ENCODE assay signal across 16 cellular contexts in genomic region chr21:44423941-44424607, GRCh38. TPM values are rescaled to one million over a fixed set of nuclear protein-coding genes. Genes with fewer than 3 reads are reported as not detected.
DNase-seq lines count a peak whose midpoint lies in the region; ATAC-seq and TF ChIP-seq lines count a peak whose summit lies in the region.
"Had no signal": no experiment of that assay in that cellular context is flagged by ENCODE, and none has a peak within 500 bp of the region (broad histone marks: within the 10 kb centered on the region; RNA-seq: fewer than 3 reads in every experiment).

No MANE protein-coding gene starts in this region.

- H3K9me3 ChIP-seq in mammary epithelial cell (replicated peaks; ENCODE audit: insufficient read depth, low read length) (peaks cover under 1% of the 10 kb centered on the region), WERI-Rb-1 (ENCODE audit: severe bottlenecking) (peaks cover 12% of the 10 kb centered on the region), right lobe of liver (no peaks in the 10 kb centered on the region), tibial artery (peaks cover 0 to 3% (median 0%) of the 10 kb centered on the region in 3 donors)

- ATAC-seq in right lobe of liver (no peak), GM19467 (IDR thresholded peaks at IDR 0.05; ENCODE audit: unreplicated experiment) (no peak)
- ATAC-seq: naive thymus-derived CD8-positive, alpha-beta T cell had no signal

- intact Hi-C loops in MCF 10A (cut with micrococcal nuclease) (no loop called here), mammary epithelial cell (cut with micrococcal nuclease) (no loop called here), right lobe of liver (cut with DNase I) (no loop called here), tibial artery (cut with DNase I; ENCODE audit: low total_unique reads) (no loop called here)

- POLR2A ChIA-PET in MCF 10A (lab: Yijun Ruan, JAX), result no interaction called here

- no peak overlapping the region for H3K4me2 ChIP-seq in mammary epithelial cell (ENCODE audit: insufficient read depth, low read depth, low read length)

- no peaks in the 10 kb centered on the region for H3K27me3 ChIP-seq in mammary epithelial cell (ENCODE audit: insufficient read depth, low read length)
- peaks cover 3% of the 10 kb centered on the region for H3K27me3 ChIP-seq in WERI-Rb-1 (ENCODE audit: insufficient read depth, low read depth, severe bottlenecking)
- H3K27me3 ChIP-seq in right lobe of liver, result no peaks in the 10 kb centered on the region
- H3K27me3 ChIP-seq in tibial artery, result peaks cover 0 to 45% of the 10 kb centered on the region in 2 donors

- no peaks in the 10 kb centered on the region for H3K4me1 Mint-ChIP-seq in MCF 10A (ENCODE audit: insufficient read depth, unreplicated experiment)
- H3K4me1 Mint-ChIP-seq: activated naive CD4-positive, alpha-beta T cell treated with anti-CD3 and anti-CD28 coated beads, Interleukin-2, amount 50 U/mL, for 24 hours had no signal

- H3K4me3 ChIP-seq in mammary epithelial cell (replicated peaks in 1 of 3; ENCODE audit: insufficient read depth in 1 of 3, low read depth in 2 of 3, low read length in 3 of 3) (no peak overlapping the region), WERI-Rb-1 (ENCODE audit: low read depth, low read length) (no peak overlapping the region), right lobe of liver (no peak overlapping the region), tibial artery (no peak overlapping the region)

- no peak overlapping the region for H3K9ac ChIP-seq in mammary epithelial cell (ENCODE audit: insufficient read depth, low read length)

- CTCF ChIA-PET in MCF 10A (lab: Yijun Ruan, JAX) (no interaction called here), mammary epithelial cell (lab: Charles Lee; ENCODE audit: low non-redundant PET) (no interaction called here)

- H3K9me3 Mint-ChIP-seq in MCF 10A (ENCODE audit: unreplicated experiment), result peaks cover 10% of the 10 kb centered on the region
- H3K9me3 Mint-ChIP-seq: activated naive CD4-positive, alpha-beta T cell treated with anti-CD3 and anti-CD28 coated beads, Interleukin-2, amount 50 U/mL, for 24 hours had no signal

- TF ChIP-seq POLR2A in right lobe of liver (IDR thresholded peaks at IDR 0.05), result no peak

- H3K4me3 Mint-ChIP-seq in MCF 10A (ENCODE audit: unreplicated experiment), result peak overlapping the region; percentile 76
- H3K4me3 Mint-ChIP-seq: activated naive CD4-positive, alpha-beta T cell treated with anti-CD3 and anti-CD28 coated beads, Interleukin-2, amount 50 U/mL, for 24 hours had no signal

- H4K20me1 ChIP-seq in mammary epithelial cell (ENCODE audit: insufficient read depth, low read length), result no peaks in the 10 kb centered on the region

- H3K79me2 ChIP-seq in mammary epithelial cell (ENCODE audit: insufficient read depth, low read length), result peaks cover 10% of the 10 kb centered on the region

- H3K27ac Mint-ChIP-seq in MCF 10A (ENCODE audit: low read depth, unreplicated experiment), result no peak overlapping the region
- H3K27ac Mint-ChIP-seq: activated naive CD4-positive, alpha-beta T cell treated with anti-CD3 and anti-CD28 coated beads, Interleukin-2, amount 50 U/mL, for 24 hours had no signal

- no peaks in the 10 kb centered on the region for H3K4me1 ChIP-seq in mammary epithelial cell (ENCODE audit: insufficient read depth, low read length)
- no peaks in the 10 kb centered on the region for H3K4me1 ChIP-seq in right lobe of liver
- no peaks in the 10 kb centered on the region for H3K4me1 ChIP-seq in tibial artery

- no peaks in the 10 kb centered on the region for H3K27me3 Mint-ChIP-seq in MCF 10A (ENCODE audit: insufficient read depth, unreplicated experiment)
- H3K27me3 Mint-ChIP-seq: activated naive CD4-positive, alpha-beta T cell treated with anti-CD3 and anti-CD28 coated beads, Interleukin-2, amount 50 U/mL, for 24 hours; naive thymus-derived CD8-positive, alpha-beta T cell had no signal

- no peak for DNase-seq in MCF 10A (ENCODE audit: unreplicated experiment)
- no peak for DNase-seq in mammary epithelial cell
- DNase-seq in WERI-Rb-1, result peak; percentile 6
- peak; percentile 15 to 39 (median 36) for DNase-seq in right lobe of liver
- peak; percentile 15 to 48 for DNase-seq in tibial artery
- DNase-seq in activated CD4-positive, alpha-beta T cell treated with anti-CD3 and anti-CD28 coated beads, Interleukin-2, amount 50 U/mL, for 1 hour, result no peak
- DNase-seq in SHP77 (lab: John Stamatoyannopoulos, UW), result no peak
- DNase-seq: GDM1; NCI-H1694 treated with DMSO at 0.1 percent for 48 hours; stimulated activated CD4-positive, alpha-beta T cell treated with anti-CD3 and anti-CD28 coated beads, Interleukin-4, amount 100 ng/mL, for 4 hours; substantia nigra had no signal

- H2AFZ ChIP-seq in mammary epithelial cell (ENCODE audit: low read depth, low read length), result no peak overlapping the region

- dilution Hi-C loops in mammary epithelial cell (cut with HindIII; ENCODE audit: low sequenced_read_pairs), result no loop called here

- H3K27ac ChIP-seq in mammary epithelial cell (ENCODE audit: insufficient read depth, low read depth, low read length) (no peak overlapping the region), WERI-Rb-1 (no peak overlapping the region), right lobe of liver (no peak overlapping the region), tibial artery (no peak overlapping the region)
- H3K27ac ChIP-seq: RWPE1 had no signal

- H3K36me3 ChIP-seq in mammary epithelial cell (ENCODE audit: insufficient read depth, low read length) (peaks cover 2% of the 10 kb centered on the region), WERI-Rb-1 (no peaks in the 10 kb centered on the region), right lobe of liver (no peaks in the 10 kb centered on the region), tibial artery (no peaks in the 10 kb centered on the region)

- in situ Hi-C loops in mammary epithelial cell (cut with MboI; ENCODE audit: low sequenced_read_pairs in 2 of 2), result no loop called here

- BruUV-seq in MCF 10A (replicated peaks; lab: Mats Ljungman, UMichigan) (no TSS peak), mammary epithelial cell (replicated peaks; lab: Mats Ljungman, UMichigan) (no TSS peak)

- TF ChIP-seq CTCF in MCF 10A (IDR thresholded peaks at IDR 0.05; ENCODE audit: unreplicated experiment) (no peak), mammary epithelial cell (conservative IDR thresholded peaks at IDR 0.05 in 1 of 2, IDR thresholded peaks at IDR 0.05 in 1 of 2; ENCODE audit: extremely low read depth in 1 of 2, insufficient read depth in 1 of 2, low read depth in 1 of 2, low read length in 2 of 2) (no peak), WERI-Rb-1 (IDR thresholded peaks at IDR 0.05; ENCODE audit: low read depth, low read length) (no peak), right lobe of liver (IDR thresholded peaks at IDR 0.05) (no peak), tibial artery (IDR thresholded peaks at IDR 0.05) (no peak)

- 80% methylated on average over 8 of the region's 17 CpGs for WGBS in mammary epithelial cell (ENCODE audit: low coverage, missing lambda C conversion rate)
- no CpG with 5 or more reads among the region's 17 CpGs for WGBS in right lobe of liver (ENCODE audit: insufficient coverage, low coverage, low lambda C conversion rate, missing lambda C conversion rate)

- peaks cover 11% of the 10 kb centered on the region for H3K36me3 Mint-ChIP-seq in MCF 10A (ENCODE audit: insufficient read depth, unreplicated experiment)
- H3K36me3 Mint-ChIP-seq: activated naive CD4-positive, alpha-beta T cell treated with anti-CD3 and anti-CD28 coated beads, Interleukin-2, amount 50 U/mL, for 24 hours; naive thymus-derived CD8-positive, alpha-beta T cell had no signal

RNA-seq across cellular contexts. Expression of gene LRRC3, which starts 31.2 kb away (rescaled TPM):
- total RNA-seq in MCF 10A (2022) (not detected in 2 replicates), mammary epithelial cell (1 to 10 TPM; 2.3 to 3.5 TPM), right lobe of liver (10 to 100 TPM in 5 of 6 experiments, 1 to 10 TPM in 1; 7.5 to 19.3 (median 13.9) TPM)
- polyA plus RNA-seq in mammary epithelial cell, result 2.7 TPM
- 6.5 TPM for polyA minus RNA-seq in mammary epithelial cell
- total RNA-seq: M059J had no signal

Comparison
In these comparisons a context has a peak if more than half of its experiments do, and no peak if none do; other contexts are left out.
1. DNase-seq: peak in WERI-Rb-1 (single experiment), right lobe of liver (3 of 3) and tibial artery (2 of 2); none in MCF 10A (single experiment), mammary epithelial cell (single experiment), activated CD4-positive, alpha-beta T cell treated with anti-CD3 and anti-CD28 coated beads, Interleukin-2, amount 50 U/mL, for 1 hour (single experiment) and SHP77 (0 of 2).